Comparison of ENCODE assay signal across 1 cellular context in the genomic region with DNA sequence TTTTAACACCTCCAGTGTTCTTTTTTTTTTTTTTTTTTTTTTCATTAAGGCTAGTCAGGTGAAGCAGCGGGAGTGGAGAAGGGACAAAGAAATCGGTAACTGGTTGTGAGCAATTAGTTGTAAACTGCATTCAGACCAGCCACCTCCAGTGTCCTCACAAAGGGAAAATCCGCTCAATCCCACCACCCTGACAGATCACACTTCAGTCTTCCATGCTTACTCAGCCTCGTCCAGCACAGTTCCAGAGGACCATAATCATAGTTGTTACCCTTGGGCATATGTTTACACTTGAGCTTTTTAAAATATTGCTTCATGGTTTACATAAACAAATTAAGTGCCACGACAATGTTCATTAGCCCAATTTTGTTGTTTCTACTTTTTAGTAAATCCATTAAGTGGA.
TF ChIP-seq lines count a peak whose summit lies in the region.

No MANE protein-coding gene starts in this region.

TF ChIP-seq in HepG2, 621 proteins besides CTCF, POLR2A, EP300 and RAD21:
- TF ChIP-seq PHF8 (CRISPR knock-in tag; IDR thresholded peaks at IDR 0.05) (0 out of 2 replicates have a peak, but pooled peaks have one; percentile 2), ZNF33A (CRISPR knock-in tag; IDR thresholded peaks at IDR 0.05; ENCODE audit: borderline replicate concordance) (0 out of 2 replicates have a peak, but pooled peaks have one; percentile 20), YEATS2 (CRISPR knock-in tag; IDR thresholded peaks at IDR 0.05; ENCODE audit: borderline replicate concordance) (no peak), ZNF816 (CRISPR knock-in tag; IDR thresholded peaks at IDR 0.05; ENCODE audit: borderline replicate concordance) (0 out of 2 replicates have a peak, but pooled peaks have one; percentile 18), ZFY (CRISPR knock-in tag; IDR thresholded peaks at IDR 0.05) (0 out of 2 replicates have a peak, but pooled peaks have one; percentile 14), PRPF4 (IDR thresholded peaks at IDR 0.05; ENCODE audit: low read depth, low read length, poor library complexity, severe bottlenecking) (peak; percentile 2), AHR (CRISPR knock-in tag; IDR thresholded peaks at IDR 0.05) (no peak), ZNF343 (CRISPR knock-in tag; IDR thresholded peaks at IDR 0.05) (0 out of 2 replicates have a peak, but pooled peaks have one; percentile 12), RBFOX2 (IDR thresholded peaks at IDR 0.05; ENCODE audit: low read depth, low read length) (peak; percentile 2; the same call in 1 of the 2 replicates), ZNF441 (CRISPR knock-in tag; IDR thresholded peaks at IDR 0.05; ENCODE audit: borderline replicate concordance) (0 out of 2 replicates have a peak, but pooled peaks have one; percentile 5), ZNF24 (IDR thresholded peaks at IDR 0.05) (no peak)
